Comparison of ENCODE assay signal across 8 cellular contexts in genomic region chr16:4270595-4270994, GRCh38. TPM values are rescaled to one million over a fixed set of nuclear protein-coding genes. Genes with fewer than 3 reads are reported as not detected.
DNase-seq lines count a peak whose midpoint lies in the region; ATAC-seq, FAIRE-seq and TF ChIP-seq lines count a peak whose summit lies in the region.

No MANE protein-coding gene starts in this region.

- in situ Hi-C loops in HepG2 (cut with HindIII; ENCODE audit: extremely low pct_ligation_motif_present, low pct_unique_long_range_greater_than_20kb) = loop anchor here (10.0 kb wide), 1 partner anchor 54 kb away; no protein-coding TSS in a partner anchor

- POLR2A ChIA-PET in HepG2 (lab: Yijun Ruan, JAX) = interaction anchor here (1.3 to 5.4 kb wide), 3 partner anchors 16 to 345 kb away, joined by 5 to 50 read pairs (median 11); no protein-coding TSS in a partner anchor

- peaks cover 15% of the 10 kb centered on the region for H3K27me3 Mint-ChIP-seq in activated naive CD4-positive, alpha-beta T cell treated with anti-CD3 and anti-CD28 coated beads, Interleukin-2, amount 10 ng/mL, durations not matched to agents 7 days and 5 days
- H3K27me3 Mint-ChIP-seq in activated T-helper 17 cell treated with anti-CD3 and anti-CD28 coated beads, Interleukin-2, amount 50 U/mL, for 72 hours = no peaks in the 10 kb centered on the region
- H3K27me3 Mint-ChIP-seq in type B pancreatic cell = peaks cover 4% of the 10 kb centered on the region

- FAIRE-seq in HepG2 (lab: Jason Lieb, UNC) = no peak

- WGBS in HepG2 (ENCODE audit: low lambda C conversion rate) = 96% methylated on average over 5 of the region's 7 CpGs

- no TSS peak for BruUV-seq in HepG2 (replicated peaks; lab: Mats Ljungman, UMichigan)

- H4K20me1 ChIP-seq in HepG2 (ENCODE audit: insufficient read depth, low read length) = no peaks in the 10 kb centered on the region

- H3K4me1 ChIP-seq in HepG2 (ENCODE audit: insufficient read depth, low read length) = peaks cover 43% of the 10 kb centered on the region

- peak overlapping the region; percentile 80 for H3K4me3 Mint-ChIP-seq in activated naive CD4-positive, alpha-beta T cell treated with anti-CD3 and anti-CD28 coated beads, Interleukin-2, amount 10 ng/mL, durations not matched to agents 7 days and 5 days
- H3K4me3 Mint-ChIP-seq in activated T-helper 17 cell treated with anti-CD3 and anti-CD28 coated beads, Interleukin-2, amount 50 U/mL, for 72 hours = peak overlapping the region; percentile 82
- H3K4me3 Mint-ChIP-seq in type B pancreatic cell = peak overlapping the region; percentile 87

- ATAC-seq in activated T-helper 17 cell treated with anti-CD3 and anti-CD28 coated beads, Interleukin-2, amount 50 U/mL, for 72 hours (replicated peaks) = no peak
- ATAC-seq in HepG2 = no peak
- ATAC-seq in GM19455 (IDR thresholded peaks at IDR 0.05; ENCODE audit: unreplicated experiment) = no peak

- H3K27me3 ChIP-seq in HepG2 (ENCODE audit: control insufficient read depth in 1 of 2, insufficient read depth in 2 of 2, low read length in 2 of 2) = no peaks in the 10 kb centered on the region; a peak in 1 of 5 replicates

- TF ChIP-seq EP300 in HepG2 (IDR thresholded peaks at IDR 0.05; ENCODE audit: low read depth in 2 of 2, low read length in 2 of 2) (no peak), HepG2 (CRISPR knock-in tag; IDR thresholded peaks at IDR 0.05; ENCODE audit: borderline replicate concordance) (no peak)

- TF ChIP-seq CTCF in HepG2 (CRISPR knock-in tag; IDR thresholded peaks at IDR 0.05) (peak; percentile 21; the same call in 1 of the 2 replicates), type B pancreatic cell (conservative IDR thresholded peaks at IDR 0.05) (no peak)

- H3K36me3 Mint-ChIP-seq in activated naive CD4-positive, alpha-beta T cell treated with anti-CD3 and anti-CD28 coated beads, Interleukin-2, amount 10 ng/mL, durations not matched to agents 7 days and 5 days = no peaks in the 10 kb centered on the region
- H3K36me3 Mint-ChIP-seq in activated T-helper 17 cell treated with anti-CD3 and anti-CD28 coated beads, Interleukin-2, amount 50 U/mL, for 72 hours (ENCODE audit: low read depth) = no peaks in the 10 kb centered on the region
- no peaks in the 10 kb centered on the region for H3K36me3 Mint-ChIP-seq in type B pancreatic cell

- H3K9me3 ChIP-seq in HepG2 (ENCODE audit: low read length) = no peaks in the 10 kb centered on the region

- H3K4me1 Mint-ChIP-seq in activated naive CD4-positive, alpha-beta T cell treated with anti-CD3 and anti-CD28 coated beads, Interleukin-2, amount 10 ng/mL, durations not matched to agents 7 days and 5 days = peaks cover 26% of the 10 kb centered on the region
- no peaks in the 10 kb centered on the region for H3K4me1 Mint-ChIP-seq in activated T-helper 17 cell treated with anti-CD3 and anti-CD28 coated beads, Interleukin-2, amount 50 U/mL, for 72 hours
- peaks cover 5% of the 10 kb centered on the region for H3K4me1 Mint-ChIP-seq in type B pancreatic cell (ENCODE audit: unreplicated experiment)

- no peak overlapping the region for H2AFZ ChIP-seq in HepG2 (ENCODE audit: low read length)

- H3K27ac Mint-ChIP-seq in activated naive CD4-positive, alpha-beta T cell treated with anti-CD3 and anti-CD28 coated beads, Interleukin-2, amount 10 ng/mL, durations not matched to agents 7 days and 5 days = peak overlapping the region; percentile 93
- peak overlapping the region; percentile 72 for H3K27ac Mint-ChIP-seq in activated T-helper 17 cell treated with anti-CD3 and anti-CD28 coated beads, Interleukin-2, amount 50 U/mL, for 72 hours
- peak overlapping the region; percentile 76 for H3K27ac Mint-ChIP-seq in type B pancreatic cell

- H3K9ac ChIP-seq in HepG2 (ENCODE audit: insufficient read depth, low read depth, low read length) = peak overlapping the region; percentile 85

- intact Hi-C loops in HepG2 (cut with micrococcal nuclease; ENCODE audit: unreplicated experiment) = loop anchor here (5.0 kb wide), 1 partner anchor 37 kb away; no protein-coding TSS in a partner anchor

- peak overlapping the region; percentile 87 for H3K4me2 ChIP-seq in HepG2 (ENCODE audit: low read depth, low read length)

- peak overlapping the region in 2 of 3 experiments; percentile 36 to 76; a peak in 4 of 6 replicates for H3K4me3 ChIP-seq in HepG2 (replicated peaks in 1 of 3; ENCODE audit: insufficient read depth in 1 of 3, low read depth in 2 of 3, low read length in 3 of 3)

- no peaks in the 10 kb centered on the region for H3K36me3 ChIP-seq in HepG2 (replicated peaks in 1 of 2; ENCODE audit: control insufficient read depth in 1 of 2, insufficient read depth in 2 of 2, low read length in 2 of 2)

- H3K79me2 ChIP-seq in HepG2 (ENCODE audit: insufficient read depth, low read length) = peaks cover 48% of the 10 kb centered on the region

- CTCF ChIA-PET in activated naive CD4-positive, alpha-beta T cell treated with anti-CD3 and anti-CD28 coated beads, Interleukin-2, amount 10 ng/mL, durations not matched to agents 7 days and 5 days (lab: Charles Lee) = interaction anchor here (0.6 to 1.6 kb wide), 5 partner anchors 8 to 61 kb away, joined by 3 to 11 read pairs (median 3); no protein-coding TSS in a partner anchor
- CTCF ChIA-PET in HepG2 (lab: Yijun Ruan, JAX; ENCODE audit: low intra/inter-chr PET ratio, low total read pairs) = no interaction called here

- TF ChIP-seq POLR2A in HepG2 (IDR thresholded peaks at IDR 0.05; ENCODE audit: insufficient read depth in 1 of 2, low read depth in 2 of 2, low read length in 2 of 2) = no peak

- no peaks in the 10 kb centered on the region for H3K9me3 Mint-ChIP-seq in activated naive CD4-positive, alpha-beta T cell treated with anti-CD3 and anti-CD28 coated beads, Interleukin-2, amount 10 ng/mL, durations not matched to agents 7 days and 5 days
- H3K9me3 Mint-ChIP-seq in activated T-helper 17 cell treated with anti-CD3 and anti-CD28 coated beads, Interleukin-2, amount 50 U/mL, for 72 hours = no peaks in the 10 kb centered on the region
- no peaks in the 10 kb centered on the region for H3K9me3 Mint-ChIP-seq in type B pancreatic cell

- peak overlapping the region; percentile 90 for H3K27ac ChIP-seq in HepG2 (ENCODE audit: extremely low read length, insufficient read depth, low read length)

- no peak for TF ChIP-seq RAD21 in HepG2 (CRISPR knock-in tag; IDR thresholded peaks at IDR 0.05)

- DNase-seq in activated naive CD4-positive, alpha-beta T cell treated with anti-CD3 and anti-CD28 coated beads, Interleukin-2, amount 10 ng/mL, durations not matched to agents 7 days and 5 days = no peak
- no peak for DNase-seq in activated naive CD4-positive, alpha-beta T cell treated with anti-CD3 and anti-CD28 coated beads, Interleukin-2, amount 50 U/mL, for 16 hours
- DNase-seq in HepG2 (ENCODE audit: low spot score) (no peak), type B pancreatic cell (ENCODE audit: extremely low spot score, unreplicated experiment) (no peak), NCI-H526 treated with DMSO at 0.1 percent for 48 hours (lab: John Stamatoyannopoulos, UW) (no peak)
- DNase-seq in central memory CD4-positive, alpha-beta T cell = no peak

RNA-seq across cellular contexts. Expression of gene TFAP4, which starts 2.2 kb away (rescaled TPM):
- 10 to 100 TPM; 14.5 to 27.2 TPM for total RNA-seq in activated T-helper 17 cell treated with anti-CD3 and anti-CD28 coated beads, Interleukin-2, amount 50 U/mL, for 72 hours
- total RNA-seq in HepG2 (2016; rRNA removed; fragmentation: Illumina TruSeq; extraction: Trizol) = 10.4 and 12.2 TPM in 2 replicates
- total RNA-seq in HepG2 (2016; cell fraction: cytosol; rRNA removed; fragmentation: Illumina TruSeq; extraction: Trizol; ENCODE audit: low read depth) = 22.0 and 26.0 TPM in 2 replicates
- 8.6 and 13.4 TPM in 2 replicates for total RNA-seq in HepG2 (2016; cell fraction: insoluble cytoplasmic fraction; rRNA removed; fragmentation: Illumina TruSeq; extraction: Trizol)
- total RNA-seq in HepG2 (2016; cell fraction: membrane; rRNA removed; fragmentation: Illumina TruSeq; extraction: Trizol) = 16.4 and 17.5 TPM in 2 replicates
- total RNA-seq in HepG2 (2016; cell fraction: nucleus; rRNA removed; fragmentation: Illumina TruSeq; extraction: Trizol) = 6.4 and 7.5 TPM in 2 replicates
- 13.0 and 15.6 TPM in 2 replicates for polyA plus RNA-seq in HepG2 (2011; rRNA removed)
- 4.7 and 8.9 TPM in 2 replicates for polyA plus RNA-seq in HepG2 (2011; cell fraction: cytosol; rRNA removed)
- polyA plus RNA-seq in HepG2 (2011; cell fraction: nucleus; rRNA removed) = 12.3 and 16.1 TPM in 2 replicates
- 9.9 and 12.9 TPM in 2 replicates for polyA plus RNA-seq in HepG2 (2012)
- polyA plus RNA-seq in HepG2 (2016; cell fraction: cytosol; fragmentation: Illumina TruSeq; extraction: Trizol; ENCODE audit: low read depth) = 4.9 and 5.3 TPM in 2 replicates
- 13.4 and 17.4 TPM in 2 replicates for polyA plus RNA-seq in HepG2 (2016; cell fraction: insoluble cytoplasmic fraction; fragmentation: Illumina TruSeq; extraction: Trizol; ENCODE audit: low read depth)
- polyA plus RNA-seq in HepG2 (2016; cell fraction: membrane; fragmentation: Illumina TruSeq; extraction: Trizol; ENCODE audit: low read depth) = 7.5 and 7.9 TPM in 2 replicates
- 20.3 and 24.4 TPM in 2 replicates for polyA plus RNA-seq in HepG2 (2016; cell fraction: nucleus; fragmentation: Illumina TruSeq; extraction: Trizol; ENCODE audit: insufficient read depth, low read depth)
- 36.2 and 88.6 TPM in 2 replicates for polyA minus RNA-seq in HepG2 (2011; rRNA and poly(A)+ RNA removed; ENCODE audit: low replicate concordance)
- 18.4 and 24.2 TPM in 2 replicates for polyA minus RNA-seq in HepG2 (2011; cell fraction: cytosol; rRNA and poly(A)+ RNA removed)
- polyA minus RNA-seq in HepG2 (2011; cell fraction: nucleus; rRNA and poly(A)+ RNA removed) = 6.2 and 8.5 TPM in 2 replicates
- 11.8 and 27.0 TPM in 2 replicates for total RNA-seq in type B pancreatic cell (ENCODE audit: low replicate concordance)

RNA-seq across cellular contexts. Expression of gene SRL, which starts 28.7 kb away (rescaled TPM):
- not detected for total RNA-seq in activated T-helper 17 cell treated with anti-CD3 and anti-CD28 coated beads, Interleukin-2, amount 50 U/mL, for 72 hours
- total RNA-seq in HepG2 (2016; rRNA removed; fragmentation: Illumina TruSeq; extraction: Trizol) (not detected in 2 replicates), type B pancreatic cell (ENCODE audit: low replicate concordance) (1.2 TPM in 1 of 2 replicates, not detected in the other)
- total RNA-seq in HepG2 (2016; cell fraction: cytosol; rRNA removed; fragmentation: Illumina TruSeq; extraction: Trizol; ENCODE audit: low read depth) = not detected in 2 replicates
- 0.02 TPM in 1 of 2 replicates, not detected in the other for total RNA-seq in HepG2 (2016; cell fraction: insoluble cytoplasmic fraction; rRNA removed; fragmentation: Illumina TruSeq; extraction: Trizol)
- total RNA-seq in HepG2 (2016; cell fraction: membrane; rRNA removed; fragmentation: Illumina TruSeq; extraction: Trizol) = not detected in 2 replicates
- not detected in 2 replicates for total RNA-seq in HepG2 (2016; cell fraction: nucleus; rRNA removed; fragmentation: Illumina TruSeq; extraction: Trizol)
- polyA plus RNA-seq in HepG2 (2011; rRNA removed) = 0.04 and 0.05 TPM in 2 replicates
- polyA plus RNA-seq in HepG2 (2011; cell fraction: cytosol; rRNA removed) = 0.04 and 0.05 TPM in 2 replicates
- 0.03 and 0.05 TPM in 2 replicates for polyA plus RNA-seq in HepG2 (2011; cell fraction: nucleus; rRNA removed)
- polyA plus RNA-seq in HepG2 (2012) = 0.05 and 0.16 TPM in 2 replicates
- not detected in 2 replicates for polyA plus RNA-seq in HepG2 (2016; cell fraction: cytosol; fragmentation: Illumina TruSeq; extraction: Trizol; ENCODE audit: low read depth)
- not detected in 2 replicates for polyA plus RNA-seq in HepG2 (2016; cell fraction: insoluble cytoplasmic fraction; fragmentation: Illumina TruSeq; extraction: Trizol; ENCODE audit: low read depth)
- not detected in 2 replicates for polyA plus RNA-seq in HepG2 (2016; cell fraction: membrane; fragmentation: Illumina TruSeq; extraction: Trizol; ENCODE audit: low read depth)
- polyA plus RNA-seq in HepG2 (2016; cell fraction: nucleus; fragmentation: Illumina TruSeq; extraction: Trizol; ENCODE audit: insufficient read depth, low read depth) = not detected in 2 replicates
- 0.08 TPM in 1 of 2 replicates, not detected in the other for polyA minus RNA-seq in HepG2 (2011; rRNA and poly(A)+ RNA removed; ENCODE audit: low replicate concordance)
- not detected in 2 replicates for polyA minus RNA-seq in HepG2 (2011; cell fraction: cytosol; rRNA and poly(A)+ RNA removed)
- polyA minus RNA-seq in HepG2 (2011; cell fraction: nucleus; rRNA and poly(A)+ RNA removed) = not detected in 2 replicates

RNA-seq across cellular contexts. Expression of gene GLIS2, which starts 45.3 kb away (rescaled TPM):
- 1 to 10 TPM in 1 of 2 donors, under 1 TPM in 1; 0.37 to 1.6 TPM for total RNA-seq in activated T-helper 17 cell treated with anti-CD3 and anti-CD28 coated beads, Interleukin-2, amount 50 U/mL, for 72 hours
- total RNA-seq in HepG2 (2016; rRNA removed; fragmentation: Illumina TruSeq; extraction: Trizol) = 0.24 and 0.29 TPM in 2 replicates
- 1.0 and 1.1 TPM in 2 replicates for total RNA-seq in HepG2 (2016; cell fraction: cytosol; rRNA removed; fragmentation: Illumina TruSeq; extraction: Trizol; ENCODE audit: low read depth)
- 0.18 and 0.30 TPM in 2 replicates for total RNA-seq in HepG2 (2016; cell fraction: insoluble cytoplasmic fraction; rRNA removed; fragmentation: Illumina TruSeq; extraction: Trizol)
- total RNA-seq in HepG2 (2016; cell fraction: membrane; rRNA removed; fragmentation: Illumina TruSeq; extraction: Trizol) = 0.59 and 0.65 TPM in 2 replicates
- 0.34 and 0.63 TPM in 2 replicates for total RNA-seq in HepG2 (2016; cell fraction: nucleus; rRNA removed; fragmentation: Illumina TruSeq; extraction: Trizol)
- polyA plus RNA-seq in HepG2 (2011; rRNA removed) = 0.28 and 0.39 TPM in 2 replicates
- 0.17 and 0.18 TPM in 2 replicates for polyA plus RNA-seq in HepG2 (2011; cell fraction: cytosol; rRNA removed)
- polyA plus RNA-seq in HepG2 (2011; cell fraction: nucleus; rRNA removed) = 1.1 and 1.3 TPM in 2 replicates
- 0.91 and 2.0 TPM in 2 replicates for polyA plus RNA-seq in HepG2 (2012)
- 0.27 and 0.43 TPM in 2 replicates for polyA plus RNA-seq in HepG2 (2016; cell fraction: cytosol; fragmentation: Illumina TruSeq; extraction: Trizol; ENCODE audit: low read depth)
- 0.70 and 0.86 TPM in 2 replicates for polyA plus RNA-seq in HepG2 (2016; cell fraction: insoluble cytoplasmic fraction; fragmentation: Illumina TruSeq; extraction: Trizol; ENCODE audit: low read depth)
- polyA plus RNA-seq in HepG2 (2016; cell fraction: membrane; fragmentation: Illumina TruSeq; extraction: Trizol; ENCODE audit: low read depth) = 1.3 and 1.4 TPM in 2 replicates
- polyA plus RNA-seq in HepG2 (2016; cell fraction: nucleus; fragmentation: Illumina TruSeq; extraction: Trizol; ENCODE audit: insufficient read depth, low read depth) = 1.6 and 1.8 TPM in 2 replicates
- polyA minus RNA-seq in HepG2 (2011; rRNA and poly(A)+ RNA removed; ENCODE audit: low replicate concordance) = 0.44 and 3.2 TPM in 2 replicates
- polyA minus RNA-seq in HepG2 (2011; cell fraction: cytosol; rRNA and poly(A)+ RNA removed) = 0.18 and 0.99 TPM in 2 replicates
- polyA minus RNA-seq in HepG2 (2011; cell fraction: nucleus; rRNA and poly(A)+ RNA removed) = 0.25 and 0.52 TPM in 2 replicates
- 13.1 and 23.0 TPM in 2 replicates for total RNA-seq in type B pancreatic cell (ENCODE audit: low replicate concordance)
